In genomic region chr1:46527474-46528296, GRCh38 we compare ENCODE assay signal across 8 cellular contexts. TPM values are rescaled to one million over a fixed set of nuclear protein-coding genes. Genes with fewer than 3 reads are reported as not detected.
DNase-seq lines count a peak whose midpoint lies in the region; ATAC-seq and TF ChIP-seq lines count a peak whose summit lies in the region.

No MANE protein-coding gene starts in this region.

- no peak overlapping the region for H3K4me2 ChIP-seq in DOHH2 (ENCODE audit: low read length)

- H3K36me3 ChIP-seq in DOHH2 (ENCODE audit: control insufficient read depth, low read length): no peaks in the 10 kb centered on the region

- ATAC-seq in HG02678 (IDR thresholded peaks at IDR 0.05; ENCODE audit: unreplicated experiment): peak; percentile 66
- ATAC-seq in HG03520 (IDR thresholded peaks at IDR 0.05; ENCODE audit: unreplicated experiment): no peak

- peak; percentile 36 for DNase-seq in NCI-H526 treated with DMSO at 0.1 percent for 48 hours (lab: John Stamatoyannopoulos, UW)
- DNase-seq in activated CD4-positive, alpha-beta T cell treated with anti-CD3 and anti-CD28 coated beads, Interleukin-2, amount 50 U/mL, for 24 hours (ENCODE audit: low read depth in 1 of 2, low spot score in 1 of 2): peak; percentile 57 to 60
- peak; percentile 31 to 66 for DNase-seq in dermis microvascular lymphatic vessel endothelial cell (ENCODE audit: low read depth in 2 of 2)
- peak; percentile 68 to 79 for DNase-seq in lung microvascular endothelial cell (ENCODE audit: low read depth in 2 of 2)
- peak; percentile 26 to 38 for DNase-seq in stimulated activated CD8-positive, alpha-beta memory T cell treated with anti-CD3 and anti-CD28 coated beads, Interleukin-15, amount 100 ng/mL, for 4 hours (ENCODE audit: low read depth in 2 of 2)

- peaks cover 72% of the 10 kb centered on the region for H3K27me3 ChIP-seq in DOHH2 (ENCODE audit: control insufficient read depth, low read length)

- no peaks in the 10 kb centered on the region for H3K9me2 ChIP-seq in DOHH2 (replicated peaks; ENCODE audit: control insufficient read depth, low read length)

- H3K4me1 ChIP-seq in DOHH2 (ENCODE audit: control insufficient read depth, low read length): no peaks in the 10 kb centered on the region

- H3F3A ChIP-seq in DOHH2 (ENCODE audit: control insufficient read depth, insufficient read depth): no peaks in the 10 kb centered on the region

- H4K20me1 ChIP-seq in DOHH2 (ENCODE audit: control insufficient read depth, insufficient read depth, low read depth, low read length): no peaks in the 10 kb centered on the region

- TF ChIP-seq CTCF in DOHH2 (IDR thresholded peaks at IDR 0.05; ENCODE audit: low read depth, low read length, poor library complexity, severe bottlenecking): peak; percentile 92

- no peak overlapping the region for H3K4me3 ChIP-seq in DOHH2 (ENCODE audit: low read length)

- no peaks in the 10 kb centered on the region for H3K9me3 ChIP-seq in DOHH2 (ENCODE audit: control insufficient read depth, insufficient read depth, low read length)

- H3K27ac ChIP-seq in DOHH2 (ENCODE audit: low read depth, low read length): no peak overlapping the region

- H3K79me2 ChIP-seq in DOHH2 (ENCODE audit: control insufficient read depth, low read length): no peaks in the 10 kb centered on the region

RNA-seq across cellular contexts. Expression of gene KNCN, which starts 23.8 kb away (rescaled TPM):
- total RNA-seq in dermis microvascular lymphatic vessel endothelial cell (not detected in 2 replicates), lung microvascular endothelial cell (not detected in 2 replicates)

RNA-seq across cellular contexts. Expression of gene DMBX1, which starts 38.0 kb away (rescaled TPM):
- total RNA-seq in dermis microvascular lymphatic vessel endothelial cell: not detected in 2 replicates
- not detected in 2 replicates for total RNA-seq in lung microvascular endothelial cell
